8 cellular contexts compared by ENCODE assay signal in the genomic region with DNA sequence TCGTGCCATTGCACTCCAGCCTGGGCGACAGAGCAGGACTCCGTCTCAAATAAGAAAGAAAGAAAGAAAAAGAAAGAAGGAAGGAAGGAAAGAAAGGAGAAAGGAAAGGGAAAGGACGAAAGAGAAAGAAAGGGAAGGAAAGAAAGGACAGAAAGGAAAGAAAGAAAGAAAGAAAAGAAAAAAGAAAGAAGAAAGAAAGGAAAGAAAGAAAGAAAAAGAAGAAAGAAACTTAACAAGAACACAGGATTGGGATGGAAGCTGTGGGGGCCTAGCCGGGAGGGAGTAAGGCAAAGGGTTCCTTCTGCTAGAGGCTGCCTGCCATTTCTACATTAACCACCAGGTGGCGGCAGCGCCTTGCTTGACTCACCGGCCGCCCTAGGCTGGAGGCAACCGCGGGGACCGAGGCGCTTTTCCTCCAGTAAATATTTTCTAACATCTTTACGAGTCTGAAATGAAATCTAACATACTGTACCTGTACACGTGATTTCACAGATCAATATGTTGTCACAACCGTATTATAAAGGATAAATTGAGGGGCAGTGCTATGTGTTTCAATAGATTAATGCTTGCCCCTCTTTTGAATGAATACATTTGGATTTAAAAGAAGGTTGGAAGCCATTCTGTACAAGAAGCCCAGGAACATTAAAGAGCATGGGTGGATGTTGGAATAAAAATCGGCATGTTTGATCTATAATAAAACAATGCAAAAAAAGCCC. TPM values are rescaled to one million over a fixed set of nuclear protein-coding genes. Genes with fewer than 3 reads are reported as not detected.
DNase-seq lines count a peak whose midpoint lies in the region; ATAC-seq and TF ChIP-seq lines count a peak whose summit lies in the region.

No MANE protein-coding gene starts in this region.

- no peaks in the 10 kb centered on the region for H3K9me3 ChIP-seq in H9 (ENCODE audit: control insufficient read depth, low read depth, low read length)

- H3K27ac ChIP-seq in H9 (ENCODE audit: insufficient read length, low read depth, low read length), result no peak overlapping the region

- H2BK5ac ChIP-seq in H9 (ENCODE audit: insufficient read length, low read length), result no peak overlapping the region

- no peak overlapping the region for H3K4ac ChIP-seq in H9 (ENCODE audit: low read depth, low read length)

- no peak overlapping the region for H3K4me3 ChIP-seq in cardiac fibroblast (replicated peaks in 1 of 2; ENCODE audit: low read depth in 2 of 2, low read length in 2 of 2)

- no peak overlapping the region for H2AK5ac ChIP-seq in H9 (ENCODE audit: insufficient read length, low read length)

- no peak overlapping the region for H2BK120ac ChIP-seq in H9 (ENCODE audit: low read depth, low read length, poor library complexity, severe bottlenecking)

- peaks cover 31 to 39% of the 10 kb centered on the region in 2 experiments for H3K4me1 Mint-ChIP-seq in H9

- no peak overlapping the region for H3K18ac ChIP-seq in H9 (ENCODE audit: insufficient read length, low read depth, low read length)

- DNase-seq in Ammon's horn (ENCODE audit: low spot score) (peak; percentile 91), H9 (peak; percentile 91), NCI-H460 (ENCODE audit: extremely low read depth, low read depth) (peak; percentile 82), cardiac fibroblast (ENCODE audit: low read depth in 2 of 2) (peak; percentile 91 to 93), islet precursor cell (peak; percentile 94)
- peak; percentile 93 for DNase-seq in activated CD4-positive, CD25-positive, alpha-beta regulatory T cell treated with anti-CD3 and anti-CD28 coated beads, Interleukin-2, amount 50 U/mL, for 72 hours
- peak; percentile 80 to 91 for DNase-seq in stimulated activated CD4-positive, alpha-beta T cell treated with anti-CD3 and anti-CD28 coated beads, Interleukin-1b, Interleukin-23, amount 100 ng/mL, for 1 hour (ENCODE audit: low read depth in 2 of 2)

- WGBS in H9 (ENCODE audit: extremely low coverage, insufficient read length, low lambda C conversion rate), result no CpG with 5 or more reads among the region's 17 CpGs

- peaks cover 26% of the 10 kb centered on the region for H3K27me3 Mint-ChIP-seq in H9 (ENCODE audit: low read depth)

- H3K14ac ChIP-seq in H9 (ENCODE audit: insufficient read depth, low read length), result no peak overlapping the region

- no peak overlapping the region for H3K4me2 ChIP-seq in H9 (ENCODE audit: insufficient read depth, insufficient read length, low read length)

- H2BK20ac ChIP-seq in H9 (ENCODE audit: low read depth, low read length, poor library complexity, severe bottlenecking), result no peak overlapping the region

- peaks cover 4% of the 10 kb centered on the region; the same call in 1 of the 2 replicates for H3K27me3 ChIP-seq in H9 (ENCODE audit: insufficient read depth, low read length)

- no peaks in the 10 kb centered on the region for H4K20me1 ChIP-seq in H9 (ENCODE audit: control insufficient read depth, insufficient read depth, insufficient read length)

- no peak overlapping the region for H2BK12ac ChIP-seq in H9 (ENCODE audit: insufficient read length, low read depth, low read length)

- no peaks in the 10 kb centered on the region for H3K79me1 ChIP-seq in H9 (ENCODE audit: insufficient read depth, low read depth, low read length, poor library complexity, severe bottlenecking)

- TF ChIP-seq CTCF in H9 (conservative IDR thresholded peaks at IDR 0.05) (peak; percentile 99), cardiac fibroblast (IDR thresholded peaks at IDR 0.05; ENCODE audit: low read depth, low read length) (peak; percentile 92)

- H3K56ac ChIP-seq in H9 (ENCODE audit: insufficient read length, low read depth, low read length), result no peak overlapping the region

- H2BK15ac ChIP-seq in H9 (ENCODE audit: low read depth, low read length), result no peak overlapping the region

- no peaks in the 10 kb centered on the region for H3K79me2 ChIP-seq in H9 (ENCODE audit: insufficient read depth, low read length)

- H3T11ph ChIP-seq in H9 (ENCODE audit: low read length), result no peak overlapping the region

- H3K4me3 Mint-ChIP-seq in H9, result peak overlapping the region in 1 of 2 experiments; percentile 48; a peak in 2 of 5 replicates

- H4K91ac ChIP-seq in H9 (ENCODE audit: insufficient read length, low read depth, low read length), result no peak overlapping the region

- peaks cover 3 to 9% (median 5%) of the 10 kb centered on the region in 3 experiments; a peak in 6 of 7 replicates for H3K36me3 Mint-ChIP-seq in H9 (ENCODE audit: insufficient read depth in 1 of 3, low read depth in 3 of 3)

- ATAC-seq in GM21381 (IDR thresholded peaks at IDR 0.05; ENCODE audit: unreplicated experiment), result no peak

- no peaks in the 10 kb centered on the region for H3K9me3 Mint-ChIP-seq in H9

- peaks cover 4% of the 10 kb centered on the region for H3K23me2 ChIP-seq in H9 (ENCODE audit: insufficient read length, low read depth, low read length, poor library complexity, severe bottlenecking)

- H3K4me1 ChIP-seq in H9 (ENCODE audit: insufficient read depth, low read length), result no peaks in the 10 kb centered on the region

- H4K5ac ChIP-seq in H9 (ENCODE audit: insufficient read length, low read depth, low read length), result no peak overlapping the region

- H3K27ac Mint-ChIP-seq in H9, result no peak overlapping the region

- H3K9ac ChIP-seq in H9 (ENCODE audit: extremely low read depth, insufficient read length, low read length), result no peak overlapping the region

- H3K23ac ChIP-seq in H9 (ENCODE audit: insufficient read length, low read depth, low read length), result no peak overlapping the region

- no peak overlapping the region for H4K8ac ChIP-seq in H9 (replicated peaks; ENCODE audit: insufficient read length, low read depth, low read length)

- no peak overlapping the region for H2AFZ ChIP-seq in H9 (ENCODE audit: low read length)

RNA-seq across cellular contexts. Expression of a gene that starts 6.1 kb away (rescaled TPM):
- total RNA-seq in H9 (2021), result not detected in 2 replicates
- not detected in 2 replicates for total RNA-seq in NCI-H460 (2014; rRNA removed; shearing (Covaris generic))
- polyA plus RNA-seq in NCI-H460 (2014; cell fraction: nucleus; rRNA removed), result not detected in 2 replicates

RNA-seq across cellular contexts. Expression of a gene that starts 49.5 kb away (rescaled TPM):
- 16.7 and 17.6 TPM in 2 replicates for total RNA-seq in H9 (2021)
- 10.6 and 12.1 TPM in 2 replicates for total RNA-seq in NCI-H460 (2014; rRNA removed; shearing (Covaris generic))
- 12.1 and 12.2 TPM in 2 replicates for polyA plus RNA-seq in NCI-H460 (2014; cell fraction: nucleus; rRNA removed)

RNA-seq across cellular contexts. Expression of a gene that starts 59.2 kb away (rescaled TPM):
- total RNA-seq in H9 (2021), result 230 TPM in 2 replicates
- total RNA-seq in NCI-H460 (2014; rRNA removed; shearing (Covaris generic)), result 272 and 315 TPM in 2 replicates
- polyA plus RNA-seq in NCI-H460 (2014; cell fraction: nucleus; rRNA removed), result 150 and 253 TPM in 2 replicates
